ENCODE assay signal across 24 cellular contexts in the genomic region with DNA sequence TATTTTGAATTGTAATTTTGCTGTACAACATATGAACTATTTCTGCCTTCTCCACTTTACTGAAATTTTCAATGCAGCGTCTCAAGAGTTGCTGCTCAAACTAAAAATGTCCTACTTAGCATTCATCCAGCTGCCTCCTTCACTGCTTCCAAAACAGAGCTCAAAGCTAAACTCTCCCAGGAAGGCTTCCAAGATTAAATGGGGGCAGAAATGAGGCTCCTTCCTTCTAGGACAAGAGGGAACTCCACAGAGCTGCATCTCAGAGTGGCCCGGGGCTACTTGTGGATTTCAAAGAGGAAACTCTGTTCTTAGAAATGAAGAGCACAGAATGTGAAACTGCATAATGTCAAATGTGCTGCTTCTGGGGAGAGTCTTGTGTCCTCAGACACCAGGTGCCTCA.
"Had no signal": no experiment of that assay in that cellular context is flagged by ENCODE, and none has a peak within 500 bp of the region (broad histone marks: within the 10 kb centered on the region; RNA-seq: fewer than 3 reads in every experiment).

No MANE protein-coding gene starts in this region.

- H3K27me3 Mint-ChIP-seq: activated CD8-positive, alpha-beta T cell treated with anti-CD3 and anti-CD28 coated beads for 36 hours had no signal

- H3K27me3 ChIP-seq: adrenal gland, MG63, Peyer's patch had no signal

- H3K36me3 Mint-ChIP-seq: activated naive CD8-positive, alpha-beta T cell treated with anti-CD3 and anti-CD28 coated beads, Interleukin-2, amount 10 ng/mL, durations not matched to agents 7 days and 5 days had no signal

- H3K27ac Mint-ChIP-seq: activated CD8-positive, alpha-beta T cell treated with anti-CD3 and anti-CD28 coated beads for 36 hours; activated naive CD8-positive, alpha-beta T cell treated with anti-CD3 and anti-CD28 coated beads, Interleukin-2, amount 10 ng/mL, durations not matched to agents 7 days and 5 days; activated T-cell treated with anti-CD3 and anti-CD28 coated beads, Interleukin-2, amount 50 U/mL, for 72 hours; activated T-helper 2 cell treated with anti-CD3 and anti-CD28 coated beads, Interferon-gamma antibody, Interleukin-2, Interleukin-4, amounts not matched to agents 10 μg/mL and 5 μg/mL and 100 μg/mL, durations not matched to agents 14 hours and 24 hours and 36 hours; T-helper 1 cell treated with Interleukin-12 subunit alpha and Interleukin-12 subunit beta and Interleukin-4 antibody, amounts not matched to agents 30 μg/mL and 1 μg/mL, for 36 hours had no signal

- H3K4me3 ChIP-seq: adrenal gland, MG63, Peyer's patch had no signal

- H3K27ac ChIP-seq: adrenal gland, Peyer's patch, RWPE1 had no signal

- DNase-seq: activated CD4-positive, alpha-beta T cell treated with anti-CD3 and anti-CD28 coated beads for 4 hours; activated CD8-positive, alpha-beta memory T cell treated with anti-CD3 and anti-CD28 coated beads, Interleukin-2, amount 50 U/mL, for 4 hours; activated CD8-positive, alpha-beta T cell treated with anti-CD3 and anti-CD28 coated beads for 36 hours; activated naive CD4-positive, alpha-beta T cell treated with anti-CD3 and anti-CD28 coated beads, Interleukin-2, amount 50 U/mL, for 16 hours; activated naive CD8-positive, alpha-beta T cell treated with anti-CD3 and anti-CD28 coated beads, Interleukin-2, amount 10 ng/mL, durations not matched to agents 7 days and 5 days; activated T-cell treated with anti-CD3 and anti-CD28 coated beads, Interleukin-2, amount 50 U/mL, for 72 hours; adrenal gland; MG63; MV-4-11; NCI-H1092 treated with DMSO at 0.1 percent for 48 hours; NCI-H1417 treated with DMSO at 0.1 percent for 48 hours; NCI-H1694; NCI-H2029; NCI-H2107; NCI-H345; NCI-H510A; NCI-H526 treated with DMSO at 0.1 percent for 48 hours; NCI-H82; Peyer's patch; SHP77 had no signal

- H3K9me3 Mint-ChIP-seq: activated CD8-positive, alpha-beta T cell treated with anti-CD3 and anti-CD28 coated beads for 36 hours; activated naive CD8-positive, alpha-beta T cell treated with anti-CD3 and anti-CD28 coated beads, Interleukin-2, amount 10 ng/mL, durations not matched to agents 7 days and 5 days; activated T-cell treated with anti-CD3 and anti-CD28 coated beads, Interleukin-2, amount 50 U/mL, for 72 hours; activated T-helper 2 cell treated with anti-CD3 and anti-CD28 coated beads, Interferon-gamma antibody, Interleukin-2, Interleukin-4, amounts not matched to agents 10 μg/mL and 5 μg/mL and 100 μg/mL, durations not matched to agents 14 hours and 24 hours and 36 hours; T-helper 1 cell treated with Interleukin-12 subunit alpha and Interleukin-12 subunit beta and Interleukin-4 antibody, amounts not matched to agents 30 μg/mL and 1 μg/mL, for 36 hours had no signal

- ATAC-seq: activated CD4-positive, CD25-positive, alpha-beta regulatory T cell treated with anti-CD3 and anti-CD28 coated beads, Interleukin-2, amount 50 U/mL, for 24 hours; activated CD8-positive, alpha-beta T cell treated with anti-CD3 and anti-CD28 coated beads for 36 hours; activated T-cell treated with anti-CD3 and anti-CD28 coated beads, Interleukin-2, amount 50 U/mL, for 72 hours had no signal

- H3K9me3 ChIP-seq: adrenal gland, MG63, Peyer's patch had no signal

- H3K4me1 ChIP-seq: adrenal gland, Peyer's patch had no signal

- H3K4me1 Mint-ChIP-seq: activated naive CD8-positive, alpha-beta T cell treated with anti-CD3 and anti-CD28 coated beads, Interleukin-2, amount 10 ng/mL, durations not matched to agents 7 days and 5 days had no signal

- H3K36me3 ChIP-seq: adrenal gland, MG63, Peyer's patch had no signal

- H3K4me3 Mint-ChIP-seq: activated CD8-positive, alpha-beta T cell treated with anti-CD3 and anti-CD28 coated beads for 36 hours; activated naive CD8-positive, alpha-beta T cell treated with anti-CD3 and anti-CD28 coated beads, Interleukin-2, amount 10 ng/mL, durations not matched to agents 7 days and 5 days; activated T-cell treated with anti-CD3 and anti-CD28 coated beads, Interleukin-2, amount 50 U/mL, for 72 hours; T-helper 1 cell treated with Interleukin-12 subunit alpha and Interleukin-12 subunit beta and Interleukin-4 antibody, amounts not matched to agents 30 μg/mL and 1 μg/mL, for 36 hours had no signal
